ENCODE assay signal across 9 cellular contexts in genomic region chr17:7133424-7133823, GRCh38. TPM values are rescaled to one million over a fixed set of nuclear protein-coding genes. Genes with fewer than 3 reads are reported as not detected.
A peak's percentile ranks its signal among the peaks of the same experiment; 100 is the strongest.
DNase-seq lines count a peak whose midpoint lies in the region; ATAC-seq and TF ChIP-seq lines count a peak whose summit lies in the region.
"Had no signal": no experiment of that assay in that cellular context is flagged by ENCODE, and none has a peak within 500 bp of the region (broad histone marks: within the 10 kb centered on the region; RNA-seq: fewer than 3 reads in every experiment).

No MANE protein-coding gene starts in this region.

- ATAC-seq in activated CD4-positive, alpha-beta T cell treated with anti-CD3 and anti-CD28 coated beads for 36 hours = peak; percentile 13
- ATAC-seq in GM21529 (IDR thresholded peaks at IDR 0.05; ENCODE audit: unreplicated experiment) = no peak

- no peaks in the 10 kb centered on the region for H3K36me3 Mint-ChIP-seq in activated CD4-positive, alpha-beta T cell treated with anti-CD3 and anti-CD28 coated beads for 36 hours (ENCODE audit: low read depth)
- H3K36me3 Mint-ChIP-seq in endodermal cell (ENCODE audit: low read depth) = no peaks in the 10 kb centered on the region

- peaks cover 25% of the 10 kb centered on the region for H3K4me1 Mint-ChIP-seq in activated CD4-positive, alpha-beta T cell treated with anti-CD3 and anti-CD28 coated beads for 36 hours
- H3K4me1 Mint-ChIP-seq in endodermal cell = peaks cover 27% of the 10 kb centered on the region

- H3K9me3 Mint-ChIP-seq in activated CD4-positive, alpha-beta T cell treated with anti-CD3 and anti-CD28 coated beads for 36 hours (ENCODE audit: low read depth) = no peaks in the 10 kb centered on the region
- no peaks in the 10 kb centered on the region for H3K9me3 Mint-ChIP-seq in endodermal cell

- no peaks in the 10 kb centered on the region for H3F3A ChIP-seq in smooth muscle cell (ENCODE audit: low read depth)

- H3K4me2 ChIP-seq in smooth muscle cell = peak overlapping the region; percentile 50

- H3K4me3 ChIP-seq in endodermal cell (ENCODE audit: low read length) (no peak overlapping the region), smooth muscle cell (no peak overlapping the region)

- H3K27me3 Mint-ChIP-seq in activated CD4-positive, alpha-beta T cell treated with anti-CD3 and anti-CD28 coated beads for 36 hours = no peaks in the 10 kb centered on the region
- peaks cover 13% of the 10 kb centered on the region for H3K27me3 Mint-ChIP-seq in endodermal cell (ENCODE audit: insufficient read depth)

- no peaks in the 10 kb centered on the region for H3K36me3 ChIP-seq in endodermal cell (ENCODE audit: control insufficient read depth, insufficient read depth, low read length)
- H3K36me3 ChIP-seq in smooth muscle cell (ENCODE audit: low read depth) = no peaks in the 10 kb centered on the region

- CTCF ChIA-PET in activated CD4-positive, alpha-beta T cell treated with anti-CD3 and anti-CD28 coated beads for 36 hours (lab: Charles Lee) = interaction anchor here (0.6 to 7.8 kb wide), 15 partner anchors 9 to 222 kb away, joined by 3 to 136 read pairs (median 7); partner anchors contain the start of genes ASGR2 and SLC16A11

- H3K9ac ChIP-seq in endodermal cell (ENCODE audit: extremely low read depth, low read length, poor library complexity, severe bottlenecking) (peak overlapping the region; percentile 70), smooth muscle cell (ENCODE audit: low read depth) (no peak overlapping the region)

- peak overlapping the region; percentile 62 for H2AFZ ChIP-seq in smooth muscle cell (ENCODE audit: low read depth)

- H3K9me3 ChIP-seq in endodermal cell (ENCODE audit: control insufficient read depth, low read length) (no peaks in the 10 kb centered on the region), smooth muscle cell (replicated peaks; ENCODE audit: low read depth) (no peaks in the 10 kb centered on the region)

- no peaks in the 10 kb centered on the region for H3K79me2 ChIP-seq in smooth muscle cell (ENCODE audit: low read depth)

- TF ChIP-seq CTCF in endodermal cell (conservative IDR thresholded peaks at IDR 0.05) (peak; percentile 70), smooth muscle cell (IDR thresholded peaks at IDR 0.05; ENCODE audit: borderline replicate concordance, insufficient read depth, poor library complexity, severe bottlenecking) (peak; percentile 31)

- H3K4me1 ChIP-seq in endodermal cell (ENCODE audit: control insufficient read depth, insufficient read depth, low read length) (no peaks in the 10 kb centered on the region), smooth muscle cell (ENCODE audit: low read depth) (no peaks in the 10 kb centered on the region)

- DNase-seq in NCI-H2227 (lab: John Stamatoyannopoulos, UW; ENCODE audit: unreplicated experiment) (peak; percentile 20), NCI-H2227 treated with DMSO at 0.1 percent for 48 hours (lab: John Stamatoyannopoulos, UW) (no peak), endodermal cell (peak; percentile 91), smooth muscle cell (lab: John Stamatoyannopoulos, UW; ENCODE audit: unreplicated experiment) (no peak), SW480 (ENCODE audit: low spot score) (no peak), hypothalamus (lab: John Stamatoyannopoulos, UW) (no peak)
- DNase-seq in activated CD4-positive, alpha-beta T cell treated with anti-CD3 and anti-CD28 coated beads for 36 hours = peak; percentile 61

- no peak overlapping the region for H3K27ac ChIP-seq in endodermal cell (ENCODE audit: low read depth, low read length)
- H3K27ac ChIP-seq in smooth muscle cell (ENCODE audit: low read depth) = no peak overlapping the region
- H3K27ac ChIP-seq: C4-2B had no signal

- no peaks in the 10 kb centered on the region for H4K20me1 ChIP-seq in smooth muscle cell (ENCODE audit: low read depth)

- POLR2A ChIA-PET in activated CD4-positive, alpha-beta T cell treated with anti-CD3 and anti-CD28 coated beads for 36 hours (lab: Charles Lee) = interaction anchor here (0.6 to 2.9 kb wide), 5 partner anchors 73 to 216 kb away, joined by 3 to 15 read pairs (median 4); partner anchors contain the start of gene SLC16A11

- H3K27me3 ChIP-seq in endodermal cell (ENCODE audit: control insufficient read depth, insufficient read depth, low read length, poor library complexity, severe bottlenecking) (no peaks in the 10 kb centered on the region), smooth muscle cell (ENCODE audit: low read depth) (no peaks in the 10 kb centered on the region)

- no peak overlapping the region for H3K27ac Mint-ChIP-seq in activated CD4-positive, alpha-beta T cell treated with anti-CD3 and anti-CD28 coated beads for 36 hours
- peak overlapping the region; percentile 91 for H3K27ac Mint-ChIP-seq in endodermal cell

- 42 to 45% methylated on average over 7 to 19 of the region's 19 CpGs for WGBS in endodermal cell (ENCODE audit: insufficient coverage in 1 of 2, insufficient read length in 1 of 2), 2 experiments
- WGBS in smooth muscle cell (ENCODE audit: low lambda C conversion rate) = 15% methylated on average over 19 of the region's 19 CpGs

- H3K4me3 Mint-ChIP-seq in activated CD4-positive, alpha-beta T cell treated with anti-CD3 and anti-CD28 coated beads for 36 hours = peak overlapping the region; percentile 48
- peak overlapping the region; percentile 41 for H3K4me3 Mint-ChIP-seq in endodermal cell

- intact Hi-C loops in activated CD4-positive, alpha-beta T cell treated with anti-CD3 and anti-CD28 coated beads for 36 hours (cut with DNase I, micrococcal nuclease) = loop anchor here (2.0 to 10.0 kb wide), 2 partner anchors 73 to 161 kb away; partner anchors contain the start of gene YBX2 (in 1 of the 2)

RNA-seq across cellular contexts. Expression of gene ASGR2, which starts 18.8 kb away (rescaled TPM):
- total RNA-seq in activated CD4-positive, alpha-beta T cell treated with anti-CD3 and anti-CD28 coated beads for 36 hours = not detected
- total RNA-seq in endodermal cell = under 1 TPM in 1 of 2 donors, not detected in 1; 0.44 TPM
- 0.46 TPM for polyA plus RNA-seq in endodermal cell (2013, experiment 1 of 2)
- polyA plus RNA-seq in endodermal cell (2013, experiment 2 of 2) = 0.41 TPM
- 0.22 TPM in 1 of 2 replicates, not detected in the other for total RNA-seq in smooth muscle cell
- 0.15 and 0.50 TPM in 2 replicates for polyA plus RNA-seq in smooth muscle cell

RNA-seq across cellular contexts. Expression of gene ASGR1, which starts 45.7 kb away (rescaled TPM):
- 1 to 10 TPM; 1.1 to 2.2 TPM for total RNA-seq in activated CD4-positive, alpha-beta T cell treated with anti-CD3 and anti-CD28 coated beads for 36 hours
- total RNA-seq in endodermal cell = 10 to 100 TPM in 1 of 2 donors, 1 to 10 TPM in 1; 6.8 to 14.2 TPM
- polyA plus RNA-seq in endodermal cell (2013, experiment 1 of 2) = 16.5 TPM
- 17.6 TPM for polyA plus RNA-seq in endodermal cell (2013, experiment 2 of 2)
- 1.2 and 3.6 TPM in 2 replicates for total RNA-seq in smooth muscle cell
- 4.2 and 11.0 TPM in 2 replicates for polyA plus RNA-seq in smooth muscle cell

RNA-seq across cellular contexts. Expression of gene CLEC10A, which starts 53.4 kb away (rescaled TPM):
- total RNA-seq in activated CD4-positive, alpha-beta T cell treated with anti-CD3 and anti-CD28 coated beads for 36 hours = not detected
- not detected for total RNA-seq in endodermal cell
- polyA plus RNA-seq in endodermal cell (2013, experiment 1 of 2) = 0.50 TPM
- polyA plus RNA-seq in endodermal cell (2013, experiment 2 of 2) = 0.54 TPM
- total RNA-seq in smooth muscle cell = not detected in 2 replicates
- polyA plus RNA-seq in smooth muscle cell = not detected in 2 replicates

Comparison
In these comparisons a context has a peak if more than half of its experiments do, and no peak if none do; other contexts are left out.
1. DNase-seq: peak in NCI-H2227 (single experiment), activated CD4-positive, alpha-beta T cell treated with anti-CD3 and anti-CD28 coated beads for 36 hours (single experiment) and endodermal cell (single experiment); none in NCI-H2227 treated with DMSO at 0.1 percent for 48 hours (single experiment), smooth muscle cell (single experiment), SW480 (single experiment) and hypothalamus (0 of 51).